Comparison of ENCODE assay signal across 8 cellular contexts in genomic region chr10:70816220-70816894, GRCh38. TPM values are rescaled to one million over a fixed set of nuclear protein-coding genes. Genes with fewer than 3 reads are reported as not detected.
DNase-seq lines count a peak whose midpoint lies in the region; ATAC-seq, FAIRE-seq and TF ChIP-seq lines count a peak whose summit lies in the region.

No MANE protein-coding gene starts in this region.

- peak overlapping the region; percentile 90 to 95 (median 93) for H3K4me3 Mint-ChIP-seq in CD8-positive, alpha-beta memory T cell
- H3K4me3 Mint-ChIP-seq in nephron, result peak overlapping the region; percentile 89 to 93 (median 93)

- H3K27me3 ChIP-seq in CD8-positive, alpha-beta memory T cell (ENCODE audit: insufficient read depth, low read length, poor library complexity, severe bottlenecking), result no peaks in the 10 kb centered on the region
- H3K27me3 ChIP-seq in HL-60 (ENCODE audit: insufficient read depth, poor library complexity, severe bottlenecking) (no peaks in the 10 kb centered on the region), suprapubic skin (no peaks in the 10 kb centered on the region)

- H3K9me3 Mint-ChIP-seq in CD8-positive, alpha-beta memory T cell, result no peaks in the 10 kb centered on the region
- H3K9me3 Mint-ChIP-seq in nephron, result no peaks in the 10 kb centered on the region

- H3K27ac Mint-ChIP-seq in CD8-positive, alpha-beta memory T cell, result peak overlapping the region; percentile 67 to 97 (median 92)
- H3K27ac Mint-ChIP-seq in nephron, result peak overlapping the region; percentile 96 to 97 (median 97)

- no peak for TF ChIP-seq CTCF in HL-60 (IDR thresholded peaks at IDR 0.05; ENCODE audit: insufficient read depth, low read length)
- TF ChIP-seq CTCF in nephron (IDR thresholded peaks at IDR 0.05; ENCODE audit: unreplicated experiment in 3 of 3), result no peak
- TF ChIP-seq CTCF in suprapubic skin (IDR thresholded peaks at IDR 0.05), result no peak

- H3K4me3 ChIP-seq in CD8-positive, alpha-beta memory T cell (ENCODE audit: low read length), result peak overlapping the region; percentile 53
- peak overlapping the region; percentile 89 for H3K4me3 ChIP-seq in HL-60 (replicated peaks; ENCODE audit: insufficient read depth, low read length)
- peak overlapping the region; percentile 79 for H3K4me3 ChIP-seq in suprapubic skin

- peaks cover 20% of the 10 kb centered on the region for H3K4me1 ChIP-seq in CD8-positive, alpha-beta memory T cell (ENCODE audit: insufficient read depth, low read length)
- peaks cover 23% of the 10 kb centered on the region for H3K4me1 ChIP-seq in suprapubic skin

- FAIRE-seq in RCC 7860 (lab: Jason Lieb, UNC), result peak; percentile 83

- no peak for TF ChIP-seq EP300 in suprapubic skin (IDR thresholded peaks at IDR 0.05)

- POLR2A ChIA-PET in CD8-positive, alpha-beta memory T cell (lab: Charles Lee), result interaction anchor here (0.6 kb wide), 1 partner anchor 23 kb away, joined by 3 read pairs; no protein-coding TSS in a partner anchor

- peaks cover 0 to 25% (median 9%) of the 10 kb centered on the region in 3 donors for H3K36me3 Mint-ChIP-seq in CD8-positive, alpha-beta memory T cell
- H3K36me3 Mint-ChIP-seq in nephron (ENCODE audit: low read depth), result peaks cover 26% of the 10 kb centered on the region

- H3K9me3 ChIP-seq in CD8-positive, alpha-beta memory T cell (ENCODE audit: low read length), result no peaks in the 10 kb centered on the region
- H3K9me3 ChIP-seq in suprapubic skin, result no peaks in the 10 kb centered on the region

- H3K4me1 Mint-ChIP-seq in CD8-positive, alpha-beta memory T cell, result peaks cover 36 to 61% (median 57%) of the 10 kb centered on the region in 3 donors
- H3K4me1 Mint-ChIP-seq in nephron, result peaks cover 20% of the 10 kb centered on the region

- peak; percentile 13 to 59 (median 37) for DNase-seq in CD8-positive, alpha-beta memory T cell
- DNase-seq in HL-60 (ENCODE audit: low read depth in 1 of 2, low spot score in 1 of 2), result peak in 1 of 2 experiments; percentile 42
- peak; percentile 73 for DNase-seq in RCC 7860 (ENCODE audit: low spot score)
- DNase-seq in activated gamma-delta T cell treated with anti-CD3 and anti-CD28 coated beads, Interleukin-2, amount 50 U/mL, for 16 hours (ENCODE audit: low read depth), result peak; percentile 17
- peak; percentile 78 for DNase-seq in fibroblast of the conjunctiva (ENCODE audit: low read depth)
- peak; percentile 77 to 83 for DNase-seq in suprapubic skin (ENCODE audit: low spot score in 2 of 2)

- peak; percentile 24 for ATAC-seq in GM19452 (IDR thresholded peaks at IDR 0.05; ENCODE audit: unreplicated experiment)

- peak overlapping the region; percentile 20 for H3K27ac ChIP-seq in CD8-positive, alpha-beta memory T cell (ENCODE audit: low read depth, low read length)
- peak overlapping the region; percentile 23; the same call in 1 of the 2 replicates for H3K27ac ChIP-seq in HL-60 (replicated peaks)
- peak overlapping the region; percentile 98 for H3K27ac ChIP-seq in suprapubic skin

- TF ChIP-seq POLR2A in suprapubic skin (IDR thresholded peaks at IDR 0.05), result no peak

- 0% methylated on average over 12 of the region's 43 CpGs for WGBS in suprapubic skin

- no peaks in the 10 kb centered on the region for H3K36me3 ChIP-seq in CD8-positive, alpha-beta memory T cell (ENCODE audit: insufficient read depth, low read length)
- H3K36me3 ChIP-seq in suprapubic skin, result peaks cover 20% of the 10 kb centered on the region

- H3K27me3 Mint-ChIP-seq in CD8-positive, alpha-beta memory T cell, result no peaks in the 10 kb centered on the region
- no peaks in the 10 kb centered on the region for H3K27me3 Mint-ChIP-seq in nephron (ENCODE audit: low read depth)

- CTCF ChIA-PET in CD8-positive, alpha-beta memory T cell (lab: Charles Lee), result interaction anchor here (0.9 to 1.3 kb wide), 4 partner anchors 61 to 257 kb away, joined by 3 to 6 read pairs (median 4); no protein-coding TSS in a partner anchor

RNA-seq across cellular contexts. Expression of gene SGPL1, which starts 0.6 kb away (rescaled TPM):
- 10 to 100 TPM; 64.3 to 64.4 TPM for total RNA-seq in CD8-positive, alpha-beta memory T cell
- polyA plus RNA-seq in CD8-positive, alpha-beta memory T cell, result 17.8 TPM
- 10 to 100 TPM; 54.4 to 80.1 (median 59.6) TPM for total RNA-seq in suprapubic skin

RNA-seq across cellular contexts. Expression of gene TBATA, which starts 31.2 kb away (rescaled TPM):
- not detected for total RNA-seq in CD8-positive, alpha-beta memory T cell
- polyA plus RNA-seq in CD8-positive, alpha-beta memory T cell, result not detected
- under 1 TPM in 1 of 4 donors, not detected in 3; 0.68 TPM for total RNA-seq in suprapubic skin

Comparison
In these comparisons a context has a peak if more than half of its experiments do, and no peak if none do; other contexts are left out.
1. H3K27ac ChIP-seq: peak in every context shown above with its lines; median percentile 98 in suprapubic skin; 23 in HL-60; 20 in CD8-positive, alpha-beta memory T cell.